ENCODE assay signal across 8 cellular contexts in genomic region chr17:35808240-35808961, GRCh38. TPM values are rescaled to one million over a fixed set of nuclear protein-coding genes. Genes with fewer than 3 reads are reported as not detected.
DNase-seq lines count a peak whose midpoint lies in the region; ATAC-seq, FAIRE-seq and TF ChIP-seq lines count a peak whose summit lies in the region.

No MANE protein-coding gene starts in this region.

- H4K20me1 ChIP-seq in HepG2 (ENCODE audit: insufficient read depth, low read length) = peaks cover 24% of the 10 kb centered on the region

- no peak for TF ChIP-seq POLR2A in HepG2 (IDR thresholded peaks at IDR 0.05; ENCODE audit: insufficient read depth in 1 of 2, low read depth in 2 of 2, low read length in 2 of 2)

- TF ChIP-seq RAD21 in HepG2 (CRISPR knock-in tag; IDR thresholded peaks at IDR 0.05) = no peak

- H3K27ac Mint-ChIP-seq in activated naive CD4-positive, alpha-beta T cell treated with anti-CD3 and anti-CD28 coated beads, Interleukin-2, amount 10 ng/mL, durations not matched to agents 7 days and 5 days = peak overlapping the region; percentile 99
- peak overlapping the region; percentile 93 for H3K27ac Mint-ChIP-seq in activated naive CD8-positive, alpha-beta T cell treated with anti-CD3 and anti-CD28 coated beads, Interleukin-2, amount 50 U/mL, for 24 hours
- peak overlapping the region; percentile 96 for H3K27ac Mint-ChIP-seq in type B pancreatic cell

- H3K36me3 Mint-ChIP-seq in activated naive CD4-positive, alpha-beta T cell treated with anti-CD3 and anti-CD28 coated beads, Interleukin-2, amount 10 ng/mL, durations not matched to agents 7 days and 5 days = peaks cover 15% of the 10 kb centered on the region
- peaks cover 27% of the 10 kb centered on the region for H3K36me3 Mint-ChIP-seq in activated naive CD8-positive, alpha-beta T cell treated with anti-CD3 and anti-CD28 coated beads, Interleukin-2, amount 50 U/mL, for 24 hours (ENCODE audit: low read depth)
- peaks cover 4% of the 10 kb centered on the region for H3K36me3 Mint-ChIP-seq in type B pancreatic cell

- no peaks in the 10 kb centered on the region for H3K27me3 Mint-ChIP-seq in activated naive CD4-positive, alpha-beta T cell treated with anti-CD3 and anti-CD28 coated beads, Interleukin-2, amount 10 ng/mL, durations not matched to agents 7 days and 5 days
- no peaks in the 10 kb centered on the region for H3K27me3 Mint-ChIP-seq in activated naive CD8-positive, alpha-beta T cell treated with anti-CD3 and anti-CD28 coated beads, Interleukin-2, amount 50 U/mL, for 24 hours
- no peaks in the 10 kb centered on the region for H3K27me3 Mint-ChIP-seq in type B pancreatic cell

- intact Hi-C loops in HepG2 (cut with micrococcal nuclease; ENCODE audit: unreplicated experiment) = no loop called here

- H3K4me1 Mint-ChIP-seq in activated naive CD4-positive, alpha-beta T cell treated with anti-CD3 and anti-CD28 coated beads, Interleukin-2, amount 10 ng/mL, durations not matched to agents 7 days and 5 days = peaks cover 59% of the 10 kb centered on the region
- H3K4me1 Mint-ChIP-seq in activated naive CD8-positive, alpha-beta T cell treated with anti-CD3 and anti-CD28 coated beads, Interleukin-2, amount 50 U/mL, for 24 hours = peaks cover 50% of the 10 kb centered on the region
- H3K4me1 Mint-ChIP-seq in type B pancreatic cell (ENCODE audit: unreplicated experiment) = peaks cover 25% of the 10 kb centered on the region

- ATAC-seq in activated naive CD8-positive, alpha-beta T cell treated with anti-CD3 and anti-CD28 coated beads, Interleukin-2, amount 50 U/mL, for 24 hours = no peak
- no peak for ATAC-seq in HepG2

- H2AFZ ChIP-seq in HepG2 (ENCODE audit: low read length) = peak overlapping the region; percentile 57

- H3K4me2 ChIP-seq in HepG2 (ENCODE audit: low read depth, low read length) = peak overlapping the region; percentile 83

- no peak for FAIRE-seq in HepG2 (lab: Jason Lieb, UNC)

- H3K79me2 ChIP-seq in HepG2 (ENCODE audit: insufficient read depth, low read length) = peaks cover 40% of the 10 kb centered on the region

- CTCF ChIA-PET in activated naive CD4-positive, alpha-beta T cell treated with anti-CD3 and anti-CD28 coated beads, Interleukin-2, amount 10 ng/mL, durations not matched to agents 7 days and 5 days (lab: Charles Lee) = interaction anchor here (0.9 to 11.7 kb wide), 11 partner anchors 8 to 195 kb away, joined by 3 to 219 read pairs (median 3); partner anchors contain the start of genes MMP28 and RDM1
- CTCF ChIA-PET in HepG2 (lab: Yijun Ruan, JAX; ENCODE audit: low intra/inter-chr PET ratio, low total read pairs) = interaction anchor here (1.5 to 2.3 kb wide), 3 partner anchors 41 to 46 kb away, joined by 3 to 28 read pairs (median 8); no protein-coding TSS in a partner anchor

- TF ChIP-seq EP300 in HepG2 (IDR thresholded peaks at IDR 0.05; ENCODE audit: low read depth in 2 of 2, low read length in 2 of 2) (no peak), HepG2 (CRISPR knock-in tag; IDR thresholded peaks at IDR 0.05; ENCODE audit: borderline replicate concordance) (0 out of 2 replicates have a peak, but pooled peaks have one; percentile 5)

- TF ChIP-seq CTCF in HepG2 (CRISPR knock-in tag; IDR thresholded peaks at IDR 0.05) (no peak), type B pancreatic cell (conservative IDR thresholded peaks at IDR 0.05) (no peak), GM13977 (IDR thresholded peaks at IDR 0.05; ENCODE audit: extremely low read depth, insufficient read depth, missing control alignments) (no peak)

- no peak for DNase-seq in activated naive CD4-positive, alpha-beta T cell treated with anti-CD3 and anti-CD28 coated beads, Interleukin-2, amount 10 ng/mL, durations not matched to agents 7 days and 5 days
- DNase-seq in activated naive CD4-positive, alpha-beta T cell treated with Interleukin-2 at 50 U/mL for 16 hours = no peak
- no peak for DNase-seq in activated naive CD8-positive, alpha-beta T cell treated with anti-CD3 and anti-CD28 coated beads, Interleukin-2, amount 50 U/mL, for 24 hours
- no peak for DNase-seq in HepG2 (ENCODE audit: low spot score)
- DNase-seq in type B pancreatic cell (ENCODE audit: extremely low spot score, unreplicated experiment) = no peak
- no peak for DNase-seq in GM13977 (ENCODE audit: low spot score)
- no peak for DNase-seq in SHP77 treated with DMSO at 0.1 percent for 48 hours (lab: John Stamatoyannopoulos, UW)
- no peak for DNase-seq in SKM-1 treated with dmso at 0.1 percent for 144 hours (lab: John Stamatoyannopoulos, UW; ENCODE audit: unreplicated experiment)

- no peaks in the 10 kb centered on the region for H3K9me3 ChIP-seq in HepG2 (ENCODE audit: low read length)

- no peaks in the 10 kb centered on the region; a peak in 2 of 5 replicates for H3K27me3 ChIP-seq in HepG2 (ENCODE audit: control insufficient read depth in 1 of 2, insufficient read depth in 2 of 2, low read length in 2 of 2)

- H3K9ac ChIP-seq in HepG2 (ENCODE audit: insufficient read depth, low read depth, low read length) = peak overlapping the region; percentile 84

- no peaks in the 10 kb centered on the region for H3K36me3 ChIP-seq in HepG2 (replicated peaks in 1 of 2; ENCODE audit: control insufficient read depth in 1 of 2, insufficient read depth in 2 of 2, low read length in 2 of 2)

- no peaks in the 10 kb centered on the region for H3K9me3 Mint-ChIP-seq in activated naive CD4-positive, alpha-beta T cell treated with anti-CD3 and anti-CD28 coated beads, Interleukin-2, amount 10 ng/mL, durations not matched to agents 7 days and 5 days
- no peaks in the 10 kb centered on the region for H3K9me3 Mint-ChIP-seq in activated naive CD8-positive, alpha-beta T cell treated with anti-CD3 and anti-CD28 coated beads, Interleukin-2, amount 50 U/mL, for 24 hours
- H3K9me3 Mint-ChIP-seq in type B pancreatic cell = no peaks in the 10 kb centered on the region

- peak overlapping the region; percentile 54 to 95 (median 67) for H3K4me3 ChIP-seq in HepG2 (replicated peaks in 1 of 3; ENCODE audit: insufficient read depth in 1 of 3, low read depth in 2 of 3, low read length in 3 of 3)

- TSS peak; percentile 95 for BruUV-seq in HepG2 (replicated peaks; lab: Mats Ljungman, UMichigan)

- peak overlapping the region; percentile 89 for H3K4me3 Mint-ChIP-seq in activated naive CD4-positive, alpha-beta T cell treated with anti-CD3 and anti-CD28 coated beads, Interleukin-2, amount 10 ng/mL, durations not matched to agents 7 days and 5 days
- peak overlapping the region; percentile 91 for H3K4me3 Mint-ChIP-seq in activated naive CD8-positive, alpha-beta T cell treated with anti-CD3 and anti-CD28 coated beads, Interleukin-2, amount 50 U/mL, for 24 hours
- peak overlapping the region; percentile 94 for H3K4me3 Mint-ChIP-seq in type B pancreatic cell

- in situ Hi-C loops in HepG2 (cut with HindIII; ENCODE audit: extremely low pct_ligation_motif_present, low pct_unique_long_range_greater_than_20kb) = loop anchor here (5.0 to 25.0 kb wide), 2 partner anchors 46 to 96 kb away; partner anchors contain the start of gene C17orf50
- in situ Hi-C loops in GM13977 (cut with MboI; ENCODE audit: low pct_unique_long_range_greater_than_20kb, low sequenced_read_pairs, unreplicated experiment) = no loop called here

- H3K4me1 ChIP-seq in HepG2 (ENCODE audit: insufficient read depth, low read length) = peaks cover 63% of the 10 kb centered on the region

- peak overlapping the region; percentile 91 for H3K27ac ChIP-seq in HepG2 (ENCODE audit: extremely low read length, insufficient read depth, low read length)

- 15% methylated on average over 19 of the region's 19 CpGs for WGBS in HepG2 (ENCODE audit: low lambda C conversion rate)

- POLR2A ChIA-PET in HepG2 (lab: Yijun Ruan, JAX) = interaction anchor here (0.6 to 4.2 kb wide), 22 partner anchors 10 to 745 kb away, joined by 3 to 60 read pairs (median 4); partner anchors contain the start of genes AP2B1, C17orf50, CCL16 and MMP28

RNA-seq across cellular contexts. Expression of gene TAF15, which starts 0.9 kb away (rescaled TPM):
- 26.5 and 49.9 TPM in 2 replicates for total RNA-seq in HepG2 (2016; rRNA removed; fragmentation: Illumina TruSeq; extraction: Trizol)
- total RNA-seq in HepG2 (2016; cell fraction: cytosol; rRNA removed; fragmentation: Illumina TruSeq; extraction: Trizol; ENCODE audit: low read depth) = 10.6 and 10.7 TPM in 2 replicates
- 25.5 and 47.5 TPM in 2 replicates for total RNA-seq in HepG2 (2016; cell fraction: insoluble cytoplasmic fraction; rRNA removed; fragmentation: Illumina TruSeq; extraction: Trizol)
- total RNA-seq in HepG2 (2016; cell fraction: membrane; rRNA removed; fragmentation: Illumina TruSeq; extraction: Trizol) = 22.1 and 24.1 TPM in 2 replicates
- total RNA-seq in HepG2 (2016; cell fraction: nucleus; rRNA removed; fragmentation: Illumina TruSeq; extraction: Trizol) = 71.1 and 76.3 TPM in 2 replicates
- polyA plus RNA-seq in HepG2 (2011; rRNA removed) = 25.2 and 29.3 TPM in 2 replicates
- polyA plus RNA-seq in HepG2 (2011; cell fraction: cytosol; rRNA removed) = 8.2 and 12.4 TPM in 2 replicates
- 33.6 and 41.0 TPM in 2 replicates for polyA plus RNA-seq in HepG2 (2011; cell fraction: nucleus; rRNA removed)
- 63.3 and 101 TPM in 2 replicates for polyA plus RNA-seq in HepG2 (2012)
- 6.8 and 8.6 TPM in 2 replicates for polyA plus RNA-seq in HepG2 (2016; cell fraction: cytosol; fragmentation: Illumina TruSeq; extraction: Trizol; ENCODE audit: low read depth)
- 96.6 and 122 TPM in 2 replicates for polyA plus RNA-seq in HepG2 (2016; cell fraction: insoluble cytoplasmic fraction; fragmentation: Illumina TruSeq; extraction: Trizol; ENCODE audit: low read depth)
- 13.0 and 14.7 TPM in 2 replicates for polyA plus RNA-seq in HepG2 (2016; cell fraction: membrane; fragmentation: Illumina TruSeq; extraction: Trizol; ENCODE audit: low read depth)
- 198 and 203 TPM in 2 replicates for polyA plus RNA-seq in HepG2 (2016; cell fraction: nucleus; fragmentation: Illumina TruSeq; extraction: Trizol; ENCODE audit: insufficient read depth, low read depth)
- 20.7 and 68.8 TPM in 2 replicates for polyA minus RNA-seq in HepG2 (2011; rRNA and poly(A)+ RNA removed; ENCODE audit: low replicate concordance)
- 15.1 and 21.8 TPM in 2 replicates for polyA minus RNA-seq in HepG2 (2011; cell fraction: cytosol; rRNA and poly(A)+ RNA removed)
- polyA minus RNA-seq in HepG2 (2011; cell fraction: nucleus; rRNA and poly(A)+ RNA removed) = 122 and 130 TPM in 2 replicates
- 173 and 223 TPM in 2 replicates for total RNA-seq in type B pancreatic cell (ENCODE audit: low replicate concordance)

RNA-seq across cellular contexts. Expression of gene MMP28, which starts 13.0 kb away (rescaled TPM):
- total RNA-seq in HepG2 (2016; rRNA removed; fragmentation: Illumina TruSeq; extraction: Trizol) (not detected in 2 replicates), type B pancreatic cell (ENCODE audit: low replicate concordance) (0.97 and 1.8 TPM in 2 replicates)
- not detected in 2 replicates for total RNA-seq in HepG2 (2016; cell fraction: cytosol; rRNA removed; fragmentation: Illumina TruSeq; extraction: Trizol; ENCODE audit: low read depth)
- total RNA-seq in HepG2 (2016; cell fraction: insoluble cytoplasmic fraction; rRNA removed; fragmentation: Illumina TruSeq; extraction: Trizol) = not detected in 2 replicates
- total RNA-seq in HepG2 (2016; cell fraction: membrane; rRNA removed; fragmentation: Illumina TruSeq; extraction: Trizol) = not detected in 2 replicates
- not detected in 2 replicates for total RNA-seq in HepG2 (2016; cell fraction: nucleus; rRNA removed; fragmentation: Illumina TruSeq; extraction: Trizol)
- polyA plus RNA-seq in HepG2 (2011; rRNA removed) = not detected in 2 replicates
- not detected in 2 replicates for polyA plus RNA-seq in HepG2 (2011; cell fraction: cytosol; rRNA removed)
- not detected in 2 replicates for polyA plus RNA-seq in HepG2 (2011; cell fraction: nucleus; rRNA removed)
- not detected in 2 replicates for polyA plus RNA-seq in HepG2 (2012)
- polyA plus RNA-seq in HepG2 (2016; cell fraction: cytosol; fragmentation: Illumina TruSeq; extraction: Trizol; ENCODE audit: low read depth) = not detected in 2 replicates
- polyA plus RNA-seq in HepG2 (2016; cell fraction: insoluble cytoplasmic fraction; fragmentation: Illumina TruSeq; extraction: Trizol; ENCODE audit: low read depth) = not detected in 2 replicates
- not detected in 2 replicates for polyA plus RNA-seq in HepG2 (2016; cell fraction: membrane; fragmentation: Illumina TruSeq; extraction: Trizol; ENCODE audit: low read depth)
- polyA plus RNA-seq in HepG2 (2016; cell fraction: nucleus; fragmentation: Illumina TruSeq; extraction: Trizol; ENCODE audit: insufficient read depth, low read depth) = not detected in 2 replicates
- 11.8 TPM in 1 of 2 replicates, not detected in the other for polyA minus RNA-seq in HepG2 (2011; rRNA and poly(A)+ RNA removed; ENCODE audit: low replicate concordance)
- polyA minus RNA-seq in HepG2 (2011; cell fraction: cytosol; rRNA and poly(A)+ RNA removed) = not detected in 2 replicates
- polyA minus RNA-seq in HepG2 (2011; cell fraction: nucleus; rRNA and poly(A)+ RNA removed) = not detected in 2 replicates

RNA-seq across cellular contexts. Expression of gene C17orf50, which starts 47.7 kb away (rescaled TPM):
- total RNA-seq in HepG2 (2016; rRNA removed; fragmentation: Illumina TruSeq; extraction: Trizol) (not detected in 2 replicates), type B pancreatic cell (ENCODE audit: low replicate concordance) (not detected in 2 replicates)
- total RNA-seq in HepG2 (2016; cell fraction: cytosol; rRNA removed; fragmentation: Illumina TruSeq; extraction: Trizol; ENCODE audit: low read depth) = not detected in 2 replicates
- not detected in 2 replicates for total RNA-seq in HepG2 (2016; cell fraction: insoluble cytoplasmic fraction; rRNA removed; fragmentation: Illumina TruSeq; extraction: Trizol)
- total RNA-seq in HepG2 (2016; cell fraction: membrane; rRNA removed; fragmentation: Illumina TruSeq; extraction: Trizol) = not detected in 2 replicates
- not detected in 2 replicates for total RNA-seq in HepG2 (2016; cell fraction: nucleus; rRNA removed; fragmentation: Illumina TruSeq; extraction: Trizol)
- polyA plus RNA-seq in HepG2 (2011; rRNA removed) = not detected in 2 replicates
- polyA plus RNA-seq in HepG2 (2011; cell fraction: cytosol; rRNA removed) = not detected in 2 replicates
- polyA plus RNA-seq in HepG2 (2011; cell fraction: nucleus; rRNA removed) = not detected in 2 replicates
- not detected in 2 replicates for polyA plus RNA-seq in HepG2 (2012)
- not detected in 2 replicates for polyA plus RNA-seq in HepG2 (2016; cell fraction: cytosol; fragmentation: Illumina TruSeq; extraction: Trizol; ENCODE audit: low read depth)
- polyA plus RNA-seq in HepG2 (2016; cell fraction: insoluble cytoplasmic fraction; fragmentation: Illumina TruSeq; extraction: Trizol; ENCODE audit: low read depth) = not detected in 2 replicates
- polyA plus RNA-seq in HepG2 (2016; cell fraction: membrane; fragmentation: Illumina TruSeq; extraction: Trizol; ENCODE audit: low read depth) = not detected in 2 replicates
- not detected in 2 replicates for polyA plus RNA-seq in HepG2 (2016; cell fraction: nucleus; fragmentation: Illumina TruSeq; extraction: Trizol; ENCODE audit: insufficient read depth, low read depth)
- not detected in 2 replicates for polyA minus RNA-seq in HepG2 (2011; rRNA and poly(A)+ RNA removed; ENCODE audit: low replicate concordance)
- not detected in 2 replicates for polyA minus RNA-seq in HepG2 (2011; cell fraction: cytosol; rRNA and poly(A)+ RNA removed)
- polyA minus RNA-seq in HepG2 (2011; cell fraction: nucleus; rRNA and poly(A)+ RNA removed) = not detected in 2 replicates

RNA-seq across cellular contexts. Expression of gene GAS2L2, which starts 55.4 kb away (rescaled TPM):
- not detected in 2 replicates for total RNA-seq in HepG2 (2016; rRNA removed; fragmentation: Illumina TruSeq; extraction: Trizol)
- total RNA-seq in HepG2 (2016; cell fraction: cytosol; rRNA removed; fragmentation: Illumina TruSeq; extraction: Trizol; ENCODE audit: low read depth) = not detected in 2 replicates
- total RNA-seq in HepG2 (2016; cell fraction: insoluble cytoplasmic fraction; rRNA removed; fragmentation: Illumina TruSeq; extraction: Trizol) = not detected in 2 replicates
- not detected in 2 replicates for total RNA-seq in HepG2 (2016; cell fraction: membrane; rRNA removed; fragmentation: Illumina TruSeq; extraction: Trizol)
- total RNA-seq in HepG2 (2016; cell fraction: nucleus; rRNA removed; fragmentation: Illumina TruSeq; extraction: Trizol) = not detected in 2 replicates
- polyA plus RNA-seq in HepG2 (2011; rRNA removed) = not detected in 2 replicates
- not detected in 2 replicates for polyA plus RNA-seq in HepG2 (2011; cell fraction: cytosol; rRNA removed)
- polyA plus RNA-seq in HepG2 (2011; cell fraction: nucleus; rRNA removed) = not detected in 2 replicates
- not detected in 2 replicates for polyA plus RNA-seq in HepG2 (2012)
- not detected in 2 replicates for polyA plus RNA-seq in HepG2 (2016; cell fraction: cytosol; fragmentation: Illumina TruSeq; extraction: Trizol; ENCODE audit: low read depth)
- not detected in 2 replicates for polyA plus RNA-seq in HepG2 (2016; cell fraction: insoluble cytoplasmic fraction; fragmentation: Illumina TruSeq; extraction: Trizol; ENCODE audit: low read depth)
- polyA plus RNA-seq in HepG2 (2016; cell fraction: membrane; fragmentation: Illumina TruSeq; extraction: Trizol; ENCODE audit: low read depth) = not detected in 2 replicates
- polyA plus RNA-seq in HepG2 (2016; cell fraction: nucleus; fragmentation: Illumina TruSeq; extraction: Trizol; ENCODE audit: insufficient read depth, low read depth) = not detected in 2 replicates
- 0.06 and 0.09 TPM in 2 replicates for polyA minus RNA-seq in HepG2 (2011; rRNA and poly(A)+ RNA removed; ENCODE audit: low replicate concordance)
- not detected in 2 replicates for polyA minus RNA-seq in HepG2 (2011; cell fraction: cytosol; rRNA and poly(A)+ RNA removed)
- not detected in 2 replicates for polyA minus RNA-seq in HepG2 (2011; cell fraction: nucleus; rRNA and poly(A)+ RNA removed)
- 0.22 TPM in 1 of 2 replicates, not detected in the other for total RNA-seq in type B pancreatic cell (ENCODE audit: low replicate concordance)
